8 cellular contexts compared by ENCODE assay signal in genomic region chr20:2688041-2688591, GRCh38.
DNase-seq lines count a peak whose midpoint lies in the region; ATAC-seq and TF ChIP-seq lines count a peak whose summit lies in the region.

No MANE protein-coding gene starts in this region.

- no peaks in the 10 kb centered on the region for H3K9me3 Mint-ChIP-seq in T-helper 1 cell treated with Interleukin-12 subunit alpha and Interleukin-12 subunit beta and Interleukin-4 antibody, amounts not matched to agents 30 μg/mL and 1 μg/mL, for 36 hours
- H3K9me3 Mint-ChIP-seq in activated naive CD8-positive, alpha-beta T cell treated with anti-CD3 and anti-CD28 coated beads, Interleukin-2, amount 50 U/mL, for 24 hours = no peaks in the 10 kb centered on the region

- H3K36me3 Mint-ChIP-seq in T-helper 1 cell treated with Interleukin-12 subunit alpha and Interleukin-12 subunit beta and Interleukin-4 antibody, amounts not matched to agents 30 μg/mL and 1 μg/mL, for 36 hours (ENCODE audit: low read depth) = peaks cover 8% of the 10 kb centered on the region
- H3K36me3 Mint-ChIP-seq in activated naive CD8-positive, alpha-beta T cell treated with anti-CD3 and anti-CD28 coated beads, Interleukin-2, amount 50 U/mL, for 24 hours (ENCODE audit: low read depth) = peaks cover 1% of the 10 kb centered on the region

- peaks cover 45% of the 10 kb centered on the region for H3K4me1 ChIP-seq in BLaER1

- H3K4me3 ChIP-seq in BLaER1 = no peak overlapping the region
- H3K4me3 ChIP-seq in HL-60 (replicated peaks; ENCODE audit: insufficient read depth, low read length) = no peak overlapping the region

- H3K4me1 Mint-ChIP-seq in T-helper 1 cell treated with Interleukin-12 subunit alpha and Interleukin-12 subunit beta and Interleukin-4 antibody, amounts not matched to agents 30 μg/mL and 1 μg/mL, for 36 hours (ENCODE audit: low read depth) = peaks cover 29% of the 10 kb centered on the region
- H3K4me1 Mint-ChIP-seq in activated naive CD8-positive, alpha-beta T cell treated with anti-CD3 and anti-CD28 coated beads, Interleukin-2, amount 50 U/mL, for 24 hours = peaks cover 23% of the 10 kb centered on the region

- H3K9ac ChIP-seq in BLaER1 = no peak overlapping the region

- H3K27ac Mint-ChIP-seq in T-helper 1 cell treated with Interleukin-12 subunit alpha and Interleukin-12 subunit beta and Interleukin-4 antibody, amounts not matched to agents 30 μg/mL and 1 μg/mL, for 36 hours = peak overlapping the region; percentile 76
- no peak overlapping the region for H3K27ac Mint-ChIP-seq in activated naive CD8-positive, alpha-beta T cell treated with anti-CD3 and anti-CD28 coated beads, Interleukin-2, amount 50 U/mL, for 24 hours

- H3K27me3 Mint-ChIP-seq in T-helper 1 cell treated with Interleukin-12 subunit alpha and Interleukin-12 subunit beta and Interleukin-4 antibody, amounts not matched to agents 30 μg/mL and 1 μg/mL, for 36 hours (ENCODE audit: low read depth) = peaks cover 35% of the 10 kb centered on the region
- H3K27me3 Mint-ChIP-seq in activated naive CD8-positive, alpha-beta T cell treated with anti-CD3 and anti-CD28 coated beads, Interleukin-2, amount 50 U/mL, for 24 hours = peaks cover 33% of the 10 kb centered on the region

- peak overlapping the region; percentile 46 for H3K4me3 Mint-ChIP-seq in T-helper 1 cell treated with Interleukin-12 subunit alpha and Interleukin-12 subunit beta and Interleukin-4 antibody, amounts not matched to agents 30 μg/mL and 1 μg/mL, for 36 hours
- peak overlapping the region; percentile 32 for H3K4me3 Mint-ChIP-seq in activated naive CD8-positive, alpha-beta T cell treated with anti-CD3 and anti-CD28 coated beads, Interleukin-2, amount 50 U/mL, for 24 hours

- peak; percentile 78 for ATAC-seq in activated naive CD8-positive, alpha-beta T cell treated with anti-CD3 and anti-CD28 coated beads, Interleukin-2, amount 50 U/mL, for 24 hours
- no peak for ATAC-seq in HG02642 (IDR thresholded peaks at IDR 0.05; ENCODE audit: poor library complexity, unreplicated experiment)

- H3K9me3 ChIP-seq in BLaER1 = no peaks in the 10 kb centered on the region

- H3K27ac ChIP-seq in BLaER1 (no peak overlapping the region), HL-60 (replicated peaks) (no peak overlapping the region)

- DNase-seq in HL-60 (ENCODE audit: low read depth in 1 of 2, low spot score in 1 of 2) (peak; percentile 67 to 81), iPS-NIHi7 (ENCODE audit: extremely low spot score) (peak; percentile 77), putamen (ENCODE audit: low spot score) (no peak)
- peak; percentile 83 for DNase-seq in activated naive CD8-positive, alpha-beta T cell treated with anti-CD3 and anti-CD28 coated beads, Interleukin-2, amount 50 U/mL, for 24 hours
- DNase-seq in stimulated activated CD4-positive, alpha-beta T cell treated with anti-CD3 and anti-CD28 coated beads, Interleukin-2, amount 100 ng/mL, for 4 hours (ENCODE audit: low read depth) = peak; percentile 61

- peak overlapping the region; percentile 59 for H3K4me2 ChIP-seq in BLaER1

- no peaks in the 10 kb centered on the region for H3K36me3 ChIP-seq in BLaER1

- peak; percentile 84 for TF ChIP-seq CTCF in HL-60 (IDR thresholded peaks at IDR 0.05; ENCODE audit: insufficient read depth, low read length)

- peaks cover 13% of the 10 kb centered on the region; the same call in 1 of the 2 replicates for H3K27me3 ChIP-seq in BLaER1
- peaks cover 10% of the 10 kb centered on the region for H3K27me3 ChIP-seq in HL-60 (ENCODE audit: insufficient read depth, poor library complexity, severe bottlenecking)

- no peaks in the 10 kb centered on the region for H4K20me1 ChIP-seq in BLaER1
